Comparison of ENCODE assay signal across 16 cellular contexts in the genomic region with DNA sequence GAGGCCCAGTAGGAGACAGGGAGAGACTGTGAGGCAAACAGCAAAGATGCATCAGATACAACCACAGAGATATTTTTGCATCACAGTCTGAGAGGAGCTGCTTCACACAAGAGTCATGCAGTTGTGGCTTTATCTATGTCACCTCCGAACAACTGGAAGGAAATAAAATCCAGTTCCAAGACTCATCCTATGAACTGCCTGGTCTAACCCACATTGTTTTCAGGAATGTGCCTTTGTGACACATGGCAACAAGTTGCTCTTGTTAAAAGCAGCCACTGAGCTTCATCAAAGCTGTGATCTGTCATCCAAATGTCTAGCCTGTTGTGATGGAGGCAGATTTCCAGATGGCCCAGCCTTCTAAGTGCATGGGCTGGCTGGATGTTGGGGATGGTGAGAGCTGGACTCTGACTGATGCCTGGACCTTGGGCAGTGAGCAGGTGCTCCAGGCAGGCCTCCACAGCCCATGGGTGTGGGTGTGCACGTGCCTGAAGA.
A peak's percentile ranks its signal among the peaks of the same experiment; 100 is the strongest.
DNase-seq lines count a peak whose midpoint lies in the region; ATAC-seq and TF ChIP-seq lines count a peak whose summit lies in the region.
"Had no signal": no experiment of that assay in that cellular context is flagged by ENCODE, and none has a peak within 500 bp of the region (broad histone marks: within the 10 kb centered on the region; RNA-seq: fewer than 3 reads in every experiment).

No MANE protein-coding gene starts in this region.

- POLR2A ChIA-PET in AG04450 (lab: Yijun Ruan, JAX), result interaction anchor here (0.6 kb wide), 1 partner anchor 90 kb away, joined by 3 read pairs; no protein-coding TSS in a partner anchor

- no peak overlapping the region for H3K4me3 ChIP-seq in AG04450 (ENCODE audit: low read depth, low read length)
- no peak overlapping the region for H3K4me3 ChIP-seq in heart right ventricle
- H3K4me3 ChIP-seq: left ventricle myocardium inferior, thoracic aorta had no signal

- H3K36me3 ChIP-seq in heart right ventricle, result no peaks in the 10 kb centered on the region
- H3K36me3 ChIP-seq: left ventricle myocardium inferior, thoracic aorta had no signal

- H3K27ac Mint-ChIP-seq in HFFc6 (peak overlapping the region; percentile 72), chondrocyte (ENCODE audit: unreplicated experiment) (no peak overlapping the region)
- H3K27ac Mint-ChIP-seq: activated CD4-positive, alpha-beta T cell treated with anti-CD3 and anti-CD28 coated beads, Interleukin-2, amount 10 ng/mL, durations not matched to agents 7 days and 5 days; activated naive CD8-positive, alpha-beta T cell treated with anti-CD3 and anti-CD28 coated beads for 36 hours; activated T-cell treated with anti-CD3 and anti-CD28 coated beads, Interleukin-2, amount 50 U/mL, for 24 hours had no signal

- ATAC-seq in heart right ventricle, result no peak

- DNase-seq in AG04450 (ENCODE audit: low read depth, low spot score), result peak; percentile 24
- peak; percentile 98 for DNase-seq in HFFc6
- peak; percentile 55 for DNase-seq in islet precursor cell
- no peak for DNase-seq in chondrocyte (ENCODE audit: low spot score)
- no peak for DNase-seq in amygdala (lab: John Stamatoyannopoulos, UW)
- no peak for DNase-seq in heart right ventricle
- DNase-seq in HT-29 (ENCODE audit: low spot score), result no peak
- DNase-seq: activated CD4-positive, alpha-beta T cell treated with anti-CD3 and anti-CD28 coated beads, Interleukin-2, amount 10 ng/mL, durations not matched to agents 7 days and 5 days; activated naive CD8-positive, alpha-beta T cell treated with anti-CD3 and anti-CD28 coated beads for 36 hours; activated T-cell treated with anti-CD3 and anti-CD28 coated beads, Interleukin-2, amount 50 U/mL, for 24 hours; left ventricle myocardium inferior; naive B cell; NCI-H226; SHP77 had no signal

- intact Hi-C loops in heart right ventricle (cut with DNase I), result no loop called here

- 58 to 69% methylated on average over 2 of the region's 2 CpGs for WGBS in heart right ventricle, 2 donors

- H3K27me3 ChIP-seq in AG04450 (ENCODE audit: control insufficient read depth, insufficient read depth, low read length), result no peaks in the 10 kb centered on the region
- no peaks in the 10 kb centered on the region for H3K27me3 ChIP-seq in heart right ventricle

- peaks cover 0 to 9% (median 0%) of the 10 kb centered on the region in 9 donors for H3K4me1 ChIP-seq in heart right ventricle
- H3K4me1 ChIP-seq: left ventricle myocardium inferior had no signal

- H3K4me3 Mint-ChIP-seq in HFFc6, result no peak overlapping the region
- no peak overlapping the region for H3K4me3 Mint-ChIP-seq in chondrocyte (ENCODE audit: unreplicated experiment)
- H3K4me3 Mint-ChIP-seq: activated CD4-positive, alpha-beta T cell treated with anti-CD3 and anti-CD28 coated beads, Interleukin-2, amount 10 ng/mL, durations not matched to agents 7 days and 5 days; activated naive CD8-positive, alpha-beta T cell treated with anti-CD3 and anti-CD28 coated beads for 36 hours; activated T-cell treated with anti-CD3 and anti-CD28 coated beads, Interleukin-2, amount 50 U/mL, for 24 hours; naive B cell had no signal

- H3K9me3 Mint-ChIP-seq in HFFc6 (no peaks in the 10 kb centered on the region), chondrocyte (ENCODE audit: low read depth) (peaks cover 1% of the 10 kb centered on the region)
- H3K9me3 Mint-ChIP-seq: activated naive CD8-positive, alpha-beta T cell treated with anti-CD3 and anti-CD28 coated beads for 36 hours had no signal

- H3K9me3 ChIP-seq in AG04450 (ENCODE audit: control insufficient read depth, insufficient read depth, low read length), result no peaks in the 10 kb centered on the region
- H3K9me3 ChIP-seq in heart right ventricle, result peaks cover 0 to 4% (median 0%) of the 10 kb centered on the region in 11 donors
- H3K9me3 ChIP-seq: left ventricle myocardium inferior, thoracic aorta had no signal

- no peak for TF ChIP-seq CTCF in AG04450 (IDR thresholded peaks at IDR 0.05; ENCODE audit: low read depth, low read length)
- no peak for TF ChIP-seq CTCF in HFFc6 (IDR thresholded peaks at IDR 0.05)
- TF ChIP-seq CTCF in chondrocyte (IDR thresholded peaks at IDR 0.05), result no peak
- TF ChIP-seq CTCF in heart right ventricle (IDR thresholded peaks at IDR 0.05), result no peak

- H3K4me1 Mint-ChIP-seq in HFFc6 (ENCODE audit: low read depth), result peaks cover 64% of the 10 kb centered on the region
- no peaks in the 10 kb centered on the region for H3K4me1 Mint-ChIP-seq in chondrocyte (ENCODE audit: low read depth)
- H3K4me1 Mint-ChIP-seq: activated CD4-positive, alpha-beta T cell treated with anti-CD3 and anti-CD28 coated beads, Interleukin-2, amount 10 ng/mL, durations not matched to agents 7 days and 5 days; activated naive CD8-positive, alpha-beta T cell treated with anti-CD3 and anti-CD28 coated beads for 36 hours; naive B cell had no signal

- CTCF ChIA-PET in AG04450 (lab: Charles Lee), result interaction anchor here (0.6 to 2.6 kb wide), 3 partner anchors 25 to 430 kb away, joined by 3 to 11 read pairs (median 8); no protein-coding TSS in a partner anchor

- H3K27me3 Mint-ChIP-seq in HFFc6 (ENCODE audit: insufficient read depth) (no peaks in the 10 kb centered on the region; the same call in 1 of the 2 replicates), chondrocyte (ENCODE audit: low read depth) (no peaks in the 10 kb centered on the region)
- H3K27me3 Mint-ChIP-seq: activated CD4-positive, alpha-beta T cell treated with anti-CD3 and anti-CD28 coated beads, Interleukin-2, amount 10 ng/mL, durations not matched to agents 7 days and 5 days; activated naive CD8-positive, alpha-beta T cell treated with anti-CD3 and anti-CD28 coated beads for 36 hours; activated T-cell treated with anti-CD3 and anti-CD28 coated beads, Interleukin-2, amount 50 U/mL, for 24 hours; naive B cell had no signal

- peaks cover 7% of the 10 kb centered on the region for H3K36me3 Mint-ChIP-seq in HFFc6 (ENCODE audit: low read depth)
- no peaks in the 10 kb centered on the region for H3K36me3 Mint-ChIP-seq in chondrocyte (ENCODE audit: low read depth)
- H3K36me3 Mint-ChIP-seq: activated naive CD8-positive, alpha-beta T cell treated with anti-CD3 and anti-CD28 coated beads for 36 hours; naive B cell had no signal

- H3K27ac ChIP-seq in AG04450 (ENCODE audit: low read depth, low read length), result no peak overlapping the region
- H3K27ac ChIP-seq in angular gyrus (ENCODE audit: low read depth, low read length), result peak overlapping the region; percentile 39
- H3K27ac ChIP-seq in heart right ventricle, result no peak overlapping the region
- H3K27ac ChIP-seq: left ventricle myocardium inferior, thoracic aorta had no signal

Comparison
In these comparisons a context has a peak if more than half of its experiments do, and no peak if none do; other contexts are left out.
1. DNase-seq: peak in AG04450 (single experiment), HFFc6 (single experiment) and islet precursor cell (single experiment); none in chondrocyte (single experiment), amygdala (0 of 56), heart right ventricle (0 of 2) and HT-29 (single experiment).